11 cellular contexts compared by ENCODE assay signal in the genomic region with DNA sequence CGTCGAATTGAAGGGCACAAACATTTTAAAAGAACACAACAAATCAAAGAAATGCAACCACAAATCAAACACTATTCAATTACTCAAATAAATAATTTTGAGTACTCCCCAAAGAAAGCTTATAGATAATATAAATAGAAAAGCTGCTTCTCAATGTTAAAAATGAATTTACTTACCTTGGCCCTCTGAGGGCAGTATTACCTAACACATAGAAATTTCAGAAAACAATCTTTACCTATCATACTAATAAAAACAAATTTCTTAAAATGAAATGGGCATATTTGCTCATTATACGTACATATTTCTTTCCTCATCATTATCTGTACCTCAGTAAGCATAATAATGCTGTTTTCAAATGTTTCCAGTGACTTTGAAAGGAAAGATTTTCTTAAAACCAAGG.
DNase-seq lines count a peak whose midpoint lies in the region; ATAC-seq, FAIRE-seq and TF ChIP-seq lines count a peak whose summit lies in the region.
"Had no signal": no experiment of that assay in that cellular context is flagged by ENCODE, and none has a peak within 500 bp of the region (broad histone marks: within the 10 kb centered on the region; RNA-seq: fewer than 3 reads in every experiment).

No MANE protein-coding gene starts in this region.

- H3K27ac ChIP-seq in CD4-positive, alpha-beta memory T cell (ENCODE audit: low read depth, low read length) = no peak overlapping the region
- H3K27ac ChIP-seq in H9 (ENCODE audit: insufficient read length, low read depth, low read length) (no peak overlapping the region), uterus (no peak overlapping the region), thyroid gland (no peak overlapping the region)

- no peak overlapping the region for H3K14ac ChIP-seq in H9 (ENCODE audit: insufficient read depth, low read length)

- no peak overlapping the region for H3K9ac ChIP-seq in H9 (ENCODE audit: extremely low read depth, insufficient read length, low read length)

- no peak overlapping the region for H2AK5ac ChIP-seq in H9 (ENCODE audit: insufficient read length, low read length)

- no peak overlapping the region for H3K27ac Mint-ChIP-seq in CD4-positive, alpha-beta memory T cell
- no peak overlapping the region for H3K27ac Mint-ChIP-seq in H9
- no peak overlapping the region for H3K27ac Mint-ChIP-seq in activated CD4-positive, alpha-beta T cell treated with anti-CD3 and anti-CD28 coated beads, Interleukin-2, amount 10 ng/mL, durations not matched to agents 7 days and 5 days
- H3K27ac Mint-ChIP-seq: stimulated activated naive CD8-positive, alpha-beta T cell treated with anti-CD3 and anti-CD28 coated beads, Interleukin-15, Interleukin-2, amounts not matched to agents 100 ng/mL and 50 ng/mL, for 24 hours; T-helper 17 cell had no signal

- H4K5ac ChIP-seq in H9 (ENCODE audit: insufficient read length, low read depth, low read length) = no peak overlapping the region

- no peak overlapping the region for H3K4me3 Mint-ChIP-seq in CD4-positive, alpha-beta memory T cell
- no peak overlapping the region for H3K4me3 Mint-ChIP-seq in H9
- no peak overlapping the region for H3K4me3 Mint-ChIP-seq in activated CD4-positive, alpha-beta T cell treated with anti-CD3 and anti-CD28 coated beads, Interleukin-2, amount 10 ng/mL, durations not matched to agents 7 days and 5 days
- H3K4me3 Mint-ChIP-seq: stimulated activated naive CD8-positive, alpha-beta T cell treated with anti-CD3 and anti-CD28 coated beads, Interleukin-15, Interleukin-2, amounts not matched to agents 100 ng/mL and 50 ng/mL, for 24 hours; T-helper 17 cell had no signal

- no peak overlapping the region for H2BK5ac ChIP-seq in H9 (ENCODE audit: insufficient read length, low read length)

- H3K79me2 ChIP-seq in H9 (ENCODE audit: insufficient read depth, low read length) = no peaks in the 10 kb centered on the region

- intact Hi-C loops in CD4-positive, alpha-beta memory T cell (cut with micrococcal nuclease) = loop anchor here (1.0 kb wide), 2 partner anchors 239 to 565 kb away; no protein-coding TSS in a partner anchor
- intact Hi-C loops in uterus (cut with DNase I; ENCODE audit: low total_unique reads) (no loop called here), thyroid gland (cut with DNase I) (no loop called here)

- TF ChIP-seq CTCF in H9 (conservative IDR thresholded peaks at IDR 0.05) = peak; percentile 63
- peak in 1 of 4 experiments; percentile 16 for TF ChIP-seq CTCF in uterus (IDR thresholded peaks at IDR 0.05)
- TF ChIP-seq CTCF in thyroid gland (IDR thresholded peaks at IDR 0.05) = peak in 2 of 6 experiments; percentile 18 to 19

- peak; percentile 64 for ATAC-seq in SK-N-SH treated with all-trans-retinoic acid at 6 μM for 48 hours
- ATAC-seq: T-helper 17 cell had no signal

- H3K18ac ChIP-seq in H9 (ENCODE audit: insufficient read length, low read depth, low read length) = no peak overlapping the region

- peak in 4 of 5 donors; percentile 3 to 21 (median 7) for DNase-seq in CD4-positive, alpha-beta memory T cell
- no peak for DNase-seq in H9
- DNase-seq in activated CD4-positive, alpha-beta T cell treated with anti-CD3 and anti-CD28 coated beads, Interleukin-2, amount 10 ng/mL, durations not matched to agents 7 days and 5 days = no peak
- no peak for DNase-seq in AG08396 (ENCODE audit: low spot score)
- DNase-seq in uterus = no peak
- no peak for DNase-seq in thyroid gland
- DNase-seq: NCI-H1436 treated with DMSO at 0.1 percent for 48 hours, T-helper 17 cell had no signal

- no peak overlapping the region for H3T11ph ChIP-seq in H9 (ENCODE audit: low read length)

- H3K27me3 Mint-ChIP-seq in CD4-positive, alpha-beta memory T cell = no peaks in the 10 kb centered on the region
- no peaks in the 10 kb centered on the region for H3K27me3 Mint-ChIP-seq in H9 (ENCODE audit: low read depth)
- H3K27me3 Mint-ChIP-seq in activated CD4-positive, alpha-beta T cell treated with anti-CD3 and anti-CD28 coated beads, Interleukin-2, amount 10 ng/mL, durations not matched to agents 7 days and 5 days = no peaks in the 10 kb centered on the region
- H3K27me3 Mint-ChIP-seq: stimulated activated naive CD8-positive, alpha-beta T cell treated with anti-CD3 and anti-CD28 coated beads, Interleukin-15, Interleukin-2, amounts not matched to agents 100 ng/mL and 50 ng/mL, for 24 hours; T-helper 17 cell had no signal

- no peak overlapping the region for H3K56ac ChIP-seq in H9 (ENCODE audit: insufficient read length, low read depth, low read length)

- H3K9me3 Mint-ChIP-seq in CD4-positive, alpha-beta memory T cell = no peaks in the 10 kb centered on the region
- no peaks in the 10 kb centered on the region for H3K9me3 Mint-ChIP-seq in H9
- no peaks in the 10 kb centered on the region for H3K9me3 Mint-ChIP-seq in activated CD4-positive, alpha-beta T cell treated with anti-CD3 and anti-CD28 coated beads, Interleukin-2, amount 10 ng/mL, durations not matched to agents 7 days and 5 days
- H3K9me3 Mint-ChIP-seq: stimulated activated naive CD8-positive, alpha-beta T cell treated with anti-CD3 and anti-CD28 coated beads, Interleukin-15, Interleukin-2, amounts not matched to agents 100 ng/mL and 50 ng/mL, for 24 hours had no signal

- no peaks in the 10 kb centered on the region for H3K79me1 ChIP-seq in H9 (ENCODE audit: insufficient read depth, low read depth, low read length, poor library complexity, severe bottlenecking)

- peaks cover 2 to 3% of the 10 kb centered on the region in 2 donors for H3K36me3 Mint-ChIP-seq in CD4-positive, alpha-beta memory T cell
- no peaks in the 10 kb centered on the region; a peak in 1 of 7 replicates for H3K36me3 Mint-ChIP-seq in H9 (ENCODE audit: insufficient read depth in 1 of 3, low read depth in 3 of 3)
- H3K36me3 Mint-ChIP-seq in activated CD4-positive, alpha-beta T cell treated with anti-CD3 and anti-CD28 coated beads, Interleukin-2, amount 10 ng/mL, durations not matched to agents 7 days and 5 days (ENCODE audit: low read depth) = no peaks in the 10 kb centered on the region

- no peaks in the 10 kb centered on the region for H4K20me1 ChIP-seq in H9 (ENCODE audit: control insufficient read depth, insufficient read depth, insufficient read length)

- FAIRE-seq in islet of Langerhans (lab: Jason Lieb, UNC) = peak; percentile 96

- no peak overlapping the region for H3K4me3 ChIP-seq in CD4-positive, alpha-beta memory T cell (ENCODE audit: low read length in 2 of 2)
- H3K4me3 ChIP-seq in uterus (no peak overlapping the region), thyroid gland (replicated peaks in 1 of 3) (no peak overlapping the region)

- no peak overlapping the region for H2BK120ac ChIP-seq in H9 (ENCODE audit: low read depth, low read length, poor library complexity, severe bottlenecking)

- H3K36me3 ChIP-seq in CD4-positive, alpha-beta memory T cell (ENCODE audit: insufficient read depth, low read length) = no peaks in the 10 kb centered on the region
- H3K36me3 ChIP-seq in uterus (no peaks in the 10 kb centered on the region), thyroid gland (no peaks in the 10 kb centered on the region)

- no peaks in the 10 kb centered on the region for H3K23me2 ChIP-seq in H9 (ENCODE audit: insufficient read length, low read depth, low read length, poor library complexity, severe bottlenecking)

- no CpG with 5 or more reads among the region's 3 CpGs for WGBS in H9 (ENCODE audit: extremely low coverage, insufficient read length, low lambda C conversion rate)
- WGBS in thyroid gland, 2 donors = 91 to 93% methylated on average over 3 of the region's 3 CpGs

- no peaks in the 10 kb centered on the region for H3K27me3 ChIP-seq in CD4-positive, alpha-beta memory T cell (ENCODE audit: insufficient read depth, low read length)
- H3K27me3 ChIP-seq in H9 (ENCODE audit: insufficient read depth, low read length) = no peaks in the 10 kb centered on the region
- no peaks in the 10 kb centered on the region for H3K27me3 ChIP-seq in uterus
- no peaks in the 10 kb centered on the region for H3K27me3 ChIP-seq in thyroid gland

- CTCF ChIA-PET in CD4-positive, alpha-beta memory T cell (lab: Charles Lee; ENCODE audit: partially characterized antibody) = interaction anchor here (0.5 kb wide), 1 partner anchor 1300 kb away, joined by 3 read pairs; no protein-coding TSS in a partner anchor
- CTCF ChIA-PET in activated CD4-positive, alpha-beta T cell treated with anti-CD3 and anti-CD28 coated beads, Interleukin-2, amount 10 ng/mL, durations not matched to agents 7 days and 5 days (lab: Charles Lee) = no interaction called here

- no peaks in the 10 kb centered on the region for H3K9me3 ChIP-seq in CD4-positive, alpha-beta memory T cell (ENCODE audit: control insufficient read depth in 1 of 2, low read length in 2 of 2)
- H3K9me3 ChIP-seq in H9 (ENCODE audit: control insufficient read depth, low read depth, low read length) = no peaks in the 10 kb centered on the region
- H3K9me3 ChIP-seq in uterus = no peaks in the 10 kb centered on the region
- H3K9me3 ChIP-seq in thyroid gland = no peaks in the 10 kb centered on the region

- H3K4me2 ChIP-seq in H9 (ENCODE audit: insufficient read depth, insufficient read length, low read length) = no peak overlapping the region

- no peak overlapping the region for H2BK20ac ChIP-seq in H9 (ENCODE audit: low read depth, low read length, poor library complexity, severe bottlenecking)

- no peak overlapping the region for H4K8ac ChIP-seq in H9 (replicated peaks; ENCODE audit: insufficient read length, low read depth, low read length)

- TF ChIP-seq POLR2A in uterus (IDR thresholded peaks at IDR 0.05) (no peak), thyroid gland (IDR thresholded peaks at IDR 0.05) (no peak)

- POLR2A ChIA-PET in CD4-positive, alpha-beta memory T cell (lab: Charles Lee; ENCODE audit: partially characterized antibody) = interaction anchor here (1.0 kb wide), 1 partner anchor 591 kb away, joined by 3 read pairs; no protein-coding TSS in a partner anchor
- POLR2A ChIA-PET in activated CD4-positive, alpha-beta T cell treated with anti-CD3 and anti-CD28 coated beads, Interleukin-2, amount 10 ng/mL, durations not matched to agents 7 days and 5 days (lab: Charles Lee) = no interaction called here

- H2BK15ac ChIP-seq in H9 (ENCODE audit: low read depth, low read length) = no peak overlapping the region

- H2BK12ac ChIP-seq in H9 (ENCODE audit: insufficient read length, low read depth, low read length) = no peak overlapping the region

- peaks cover 23 to 31% (median 26%) of the 10 kb centered on the region in 4 donors for H3K4me1 Mint-ChIP-seq in CD4-positive, alpha-beta memory T cell
- H3K4me1 Mint-ChIP-seq in H9 = peaks cover 14 to 21% of the 10 kb centered on the region in 2 experiments
- H3K4me1 Mint-ChIP-seq in activated CD4-positive, alpha-beta T cell treated with anti-CD3 and anti-CD28 coated beads, Interleukin-2, amount 10 ng/mL, durations not matched to agents 7 days and 5 days = peaks cover 12% of the 10 kb centered on the region

- H2AFZ ChIP-seq in H9 (ENCODE audit: low read length) = no peak overlapping the region

- peaks cover 7% of the 10 kb centered on the region for H3K4me1 ChIP-seq in CD4-positive, alpha-beta memory T cell (ENCODE audit: insufficient read depth, low read length)
- H3K4me1 ChIP-seq in H9 (ENCODE audit: insufficient read depth, low read length) (no peaks in the 10 kb centered on the region), uterus (peaks cover 0 to 3% of the 10 kb centered on the region in 2 donors), thyroid gland (peaks cover 0 to 3% of the 10 kb centered on the region in 2 donors)

- H3K4ac ChIP-seq in H9 (ENCODE audit: low read depth, low read length) = no peak overlapping the region

- H3K23ac ChIP-seq in H9 (ENCODE audit: insufficient read length, low read depth, low read length) = no peak overlapping the region

- H4K91ac ChIP-seq in H9 (ENCODE audit: insufficient read length, low read depth, low read length) = no peak overlapping the region

Comparison
In these comparisons a context has a peak if more than half of its experiments do, and no peak if none do; other contexts are left out.
1. DNase-seq: peak in CD4-positive, alpha-beta memory T cell (4 of 5); none in H9 (single experiment), activated CD4-positive, alpha-beta T cell treated with anti-CD3 and anti-CD28 coated beads, Interleukin-2, amount 10 ng/mL, durations not matched to agents 7 days and 5 days (single experiment), AG08396 (single experiment), uterus (0 of 2) and thyroid gland (0 of 2).